In genomic region chr1:184386271-184387068, GRCh38 we compare ENCODE assay signal across 8 cellular contexts. TPM values are rescaled to one million over a fixed set of nuclear protein-coding genes. Genes with fewer than 3 reads are reported as not detected.
A peak's percentile ranks its signal among the peaks of the same experiment; 100 is the strongest.
DNase-seq lines count a peak whose midpoint lies in the region; ATAC-seq and TF ChIP-seq lines count a peak whose summit lies in the region.

TSS of gene C1orf21 (plus strand) at chr1:184387029. CDS start at chr1:184477510, 90,481 bp downstream.

- TF ChIP-seq CTCF in A673 (conservative IDR thresholded peaks at IDR 0.05; ENCODE audit: low read depth, low read length), result no peak
- no peak for TF ChIP-seq CTCF in colonic mucosa (IDR thresholded peaks at IDR 0.05)

- DNase-seq in A673 (ENCODE audit: low spot score), result peak; percentile 96
- DNase-seq in NCI-H460 (ENCODE audit: extremely low read depth, low read depth), result peak; percentile 78
- peak; percentile 50 to 51 for DNase-seq in activated CD4-positive, alpha-beta T cell treated with anti-CD3 and anti-CD28 coated beads for 4 hours
- DNase-seq in colonic mucosa, result peak; percentile 91
- peak; percentile 88 to 90 for DNase-seq in left colon
- peak; percentile 18 to 77 (median 45) for DNase-seq in stimulated activated CD4-positive, alpha-beta T cell treated with anti-CD3 and anti-CD28 coated beads, Interleukin-1b, Interleukin-23, amount 100 ng/mL, for 24 hours (ENCODE audit: low read depth in 4 of 4, low spot score in 1 of 4)

- CTCF ChIA-PET in A673 (lab: Charles Lee), result interaction anchor here (0.6 to 1.2 kb wide), 2 partner anchors 277 to 628 kb away, joined by 5 to 12 read pairs; no protein-coding TSS in a partner anchor

- H3K36me3 ChIP-seq in A673 (ENCODE audit: insufficient read depth, low read length, poor library complexity, severe bottlenecking) (no peaks in the 10 kb centered on the region), colonic mucosa (no peaks in the 10 kb centered on the region)

- POLR2A ChIA-PET in A673 (lab: Charles Lee; ENCODE audit: low non-redundant PET), result interaction anchor here (0.6 to 0.7 kb wide), 5 partner anchors 35 to 1420 kb away, joined by 3 to 9 read pairs (median 8); no protein-coding TSS in a partner anchor

- intact Hi-C loops in A673 (cut with micrococcal nuclease; ENCODE audit: unreplicated experiment) (loop anchor here (1.0 to 10.0 kb wide), 3 partner anchors 173 to 278 kb away; no protein-coding TSS in a partner anchor), colonic mucosa (cut with DNase I) (loop anchor here (10.0 kb wide), 1 partner anchor 278 kb away; no protein-coding TSS in a partner anchor), left colon (cut with DNase I, micrococcal nuclease) (no loop called here)

- H3K4me1 ChIP-seq in A673 (ENCODE audit: insufficient read depth, low read length, poor library complexity, severe bottlenecking), result peaks cover 25% of the 10 kb centered on the region
- no peaks in the 10 kb centered on the region for H3K4me1 ChIP-seq in colonic mucosa

- BruUV-seq in A673 (replicated peaks; lab: Mats Ljungman, UMichigan), result TSS peak; percentile 87

- no peaks in the 10 kb centered on the region for H3K9me3 ChIP-seq in A673 (ENCODE audit: low read depth, low read length, poor library complexity, severe bottlenecking)
- H3K9me3 ChIP-seq in colonic mucosa, result no peaks in the 10 kb centered on the region

- no peaks in the 10 kb centered on the region for H3K27me3 ChIP-seq in A673 (replicated peaks; ENCODE audit: insufficient read depth, low read depth, low read length, poor library complexity)
- H3K27me3 ChIP-seq in colonic mucosa, result no peaks in the 10 kb centered on the region

- peak within 1 kb of the TSS; percentile 95 for H3K4me3 ChIP-seq in A673 (ENCODE audit: low read depth, low read length, poor library complexity, severe bottlenecking)
- H3K4me3 ChIP-seq in colonic mucosa, result peak within 1 kb of the TSS; percentile 80

- peak; percentile 56 for ATAC-seq in GM18520 (IDR thresholded peaks at IDR 0.05; ENCODE audit: unreplicated experiment)
- ATAC-seq in HG03108 (IDR thresholded peaks at IDR 0.05; ENCODE audit: unreplicated experiment), result peak; percentile 82
- peak; percentile 94 for ATAC-seq in left colon

- peak within 1 kb of the TSS; percentile 89 to 92 for H3K9ac ChIP-seq in colonic mucosa (ENCODE audit: low read depth in 2 of 2, low read length in 2 of 2)

- H3K27ac ChIP-seq in A673 (ENCODE audit: low read depth, low read length, poor library complexity, severe bottlenecking) (peak within 1 kb of the TSS; percentile 79), colonic mucosa (peak within 1 kb of the TSS; percentile 75)

RNA-seq across cellular contexts. Expression of gene C1orf21, which starts in this region (rescaled TPM):
- total RNA-seq in A673 (2021) (31.3 and 34.3 TPM in 2 replicates), colonic mucosa (10 to 100 TPM; 68.1 to 81.1 TPM), left colon (100 to 1,000 TPM; 105 to 106 TPM)
- 11.0 and 12.0 TPM in 2 replicates for total RNA-seq in NCI-H460 (2014; rRNA removed; shearing (Covaris generic))
- polyA plus RNA-seq in NCI-H460 (2014; cell fraction: nucleus; rRNA removed), result 1.3 and 2.1 TPM in 2 replicates

Comparison
In these comparisons a context has a peak if more than half of its experiments do, and no peak if none do; other contexts are left out.
1. Peak in every context shown above with its lines: DNase-seq, ATAC-seq, H3K4me3 ChIP-seq and H3K27ac ChIP-seq.
2. DNase-seq: peak in every context shown above with its lines; median percentile 96 in A673; 91 in colonic mucosa; 89 in left colon; 78 in NCI-H460; 50 in activated CD4-positive, alpha-beta T cell treated with anti-CD3 and anti-CD28 coated beads for 4 hours; 45 in stimulated activated CD4-positive, alpha-beta T cell treated with anti-CD3 and anti-CD28 coated beads, Interleukin-1b, Interleukin-23, amount 100 ng/mL, for 24 hours.
3. intact Hi-C loops: an anchor here in A673 (1.0 to 10.0 kb wide) and colonic mucosa (10.0 kb wide); none called in left colon.